27 cellular contexts compared by ENCODE assay signal in genomic region chr1:167135281-167135840, GRCh38. TPM values are rescaled to one million over a fixed set of nuclear protein-coding genes. Genes with fewer than 3 reads are reported as not detected.
DNase-seq lines count a peak whose midpoint lies in the region; ATAC-seq and TF ChIP-seq lines count a peak whose summit lies in the region.
"Had no signal": no experiment of that assay in that cellular context is flagged by ENCODE, and none has a peak within 500 bp of the region (broad histone marks: within the 10 kb centered on the region; RNA-seq: fewer than 3 reads in every experiment).

No MANE protein-coding gene starts in this region.

- no peak overlapping the region for H3K9ac ChIP-seq in neural progenitor cell

- no peak for TF ChIP-seq CTCF in neural progenitor cell (IDR thresholded peaks at IDR 0.05)

- no peak overlapping the region for H3K4me2 ChIP-seq in neural progenitor cell

- H3F3A ChIP-seq in neural progenitor cell (ENCODE audit: low read depth), result peaks cover 39% of the 10 kb centered on the region

- H3K9me3 ChIP-seq in neural progenitor cell (ENCODE audit: low read depth), result no peaks in the 10 kb centered on the region
- H3K9me3 ChIP-seq: esophagus squamous epithelium, upper lobe of right lung had no signal

- peaks cover 49% of the 10 kb centered on the region for H3K4me1 Mint-ChIP-seq in neural progenitor cell

- H3K27me3 ChIP-seq in neural progenitor cell, result no peaks in the 10 kb centered on the region
- H3K27me3 ChIP-seq: upper lobe of right lung had no signal

- no peaks in the 10 kb centered on the region for H3K36me3 ChIP-seq in neural progenitor cell
- H3K36me3 ChIP-seq: esophagus squamous epithelium, upper lobe of right lung had no signal

- peaks cover 2% of the 10 kb centered on the region for H3K9me3 Mint-ChIP-seq in neural progenitor cell
- H3K9me3 Mint-ChIP-seq: activated T-helper 1 cell treated with anti-CD3 and anti-CD28 coated beads, Interleukin-12 subunit alpha, Interleukin-12 subunit beta, Interleukin-2, Interleukin-4 antibody, amounts not matched to agents 30 ng/mL and 10 ng/mL and 1 ng/mL, durations not matched to agents 14 hours and 24 hours and 36 hours; memory B cell had no signal

- H3K27ac Mint-ChIP-seq in neural progenitor cell, result no peak overlapping the region
- H3K27ac Mint-ChIP-seq: activated T-helper 1 cell treated with anti-CD3 and anti-CD28 coated beads, Interleukin-12 subunit alpha, Interleukin-12 subunit beta, Interleukin-2, Interleukin-4 antibody, amounts not matched to agents 30 ng/mL and 10 ng/mL and 1 ng/mL, durations not matched to agents 14 hours and 24 hours and 36 hours; memory B cell had no signal

- H2AFZ ChIP-seq in neural progenitor cell (replicated peaks), result no peak overlapping the region

- DNase-seq in NCI-H524 (lab: John Stamatoyannopoulos, UW), result peak; percentile 62 to 87
- DNase-seq in cerebellum (ENCODE audit: low spot score), result peak; percentile 75
- peak; percentile 35 for DNase-seq in neural progenitor cell (ENCODE audit: low spot score)
- DNase-seq: activated CD4-positive, alpha-beta T cell treated with anti-CD3 and anti-CD28 coated beads, Interleukin-2, amount 50 U/mL, for 48 hours; activated CD4-positive, CD25-positive, alpha-beta regulatory T cell; activated CD8-positive, alpha-beta memory T cell treated with anti-CD3 and anti-CD28 coated beads, Interleukin-2, amount 50 U/mL, for 4 hours; activated naive CD4-positive, alpha-beta T cell treated with anti-CD3 and anti-CD28 coated beads, Interleukin-2, amount 50 U/mL, for 16 hours; COR-L47; cortex of kidney; esophagus squamous epithelium; KG1; naive B cell; NCI-H2107; SHP77; stimulated activated CD4-positive, alpha-beta T cell treated with anti-CD3 and anti-CD28 coated beads, Interleukin-12 subunit alpha, Interleukin-12 subunit beta, amount 100 ng/mL, for 4 hours; stimulated activated CD4-positive, alpha-beta T cell treated with anti-CD3 and anti-CD28 coated beads, Interleukin-4, amount 100 ng/mL, for 1 hour; T1000; upper lobe of right lung had no signal

- H3K4me3 ChIP-seq in neural progenitor cell, result no peak overlapping the region
- H3K4me3 ChIP-seq: esophagus squamous epithelium, upper lobe of right lung had no signal

- no peak overlapping the region for H3K4me3 Mint-ChIP-seq in neural progenitor cell
- H3K4me3 Mint-ChIP-seq: activated T-helper 1 cell treated with anti-CD3 and anti-CD28 coated beads, Interleukin-12 subunit alpha, Interleukin-12 subunit beta, Interleukin-2, Interleukin-4 antibody, amounts not matched to agents 30 ng/mL and 10 ng/mL and 1 ng/mL, durations not matched to agents 14 hours and 24 hours and 36 hours; memory B cell; naive B cell had no signal

- H3K27me3 Mint-ChIP-seq in neural progenitor cell (ENCODE audit: insufficient read depth, low read depth), result no peaks in the 10 kb centered on the region

- H3K36me3 Mint-ChIP-seq in neural progenitor cell, result no peaks in the 10 kb centered on the region
- H3K36me3 Mint-ChIP-seq: memory B cell, naive B cell had no signal

- no peaks in the 10 kb centered on the region for H4K20me1 ChIP-seq in neural progenitor cell (ENCODE audit: low read depth)

- no peak overlapping the region for H3K27ac ChIP-seq in neural progenitor cell
- H3K27ac ChIP-seq: esophagus squamous epithelium, upper lobe of right lung had no signal

- ATAC-seq in GM18873 (IDR thresholded peaks at IDR 0.05; ENCODE audit: low FRiP score, unreplicated experiment) (no peak), GM18861 (IDR thresholded peaks at IDR 0.05; ENCODE audit: unreplicated experiment) (no peak), HG02759 (IDR thresholded peaks at IDR 0.05; ENCODE audit: unreplicated experiment) (no peak), HG03280 (IDR thresholded peaks at IDR 0.05; ENCODE audit: unreplicated experiment) (no peak)
- ATAC-seq: left lobe of liver had no signal

- H3K4me1 ChIP-seq in neural progenitor cell, result peaks cover 46% of the 10 kb centered on the region
- H3K4me1 ChIP-seq: esophagus squamous epithelium, upper lobe of right lung had no signal

- no peaks in the 10 kb centered on the region for H3K79me2 ChIP-seq in neural progenitor cell (ENCODE audit: low read depth)

RNA-seq across cellular contexts. Expression of gene STYXL2, which starts 41.5 kb away (rescaled TPM):
- total RNA-seq in cerebellum, result 0.36 TPM
- total RNA-seq in neural progenitor cell (ENCODE audit: low replicate concordance), result 0.06 and 0.59 TPM in 2 replicates
- total RNA-seq: activated T-helper 1 cell treated with anti-CD3 and anti-CD28 coated beads, Interleukin-12 subunit alpha, Interleukin-12 subunit beta, Interleukin-2, Interleukin-4 antibody, amounts not matched to agents 30 ng/mL and 10 ng/mL and 1 ng/mL, durations not matched to agents 14 hours and 24 hours and 36 hours; bronchial epithelial cell; left lobe of liver; NCI-H460 had no signal

RNA-seq across cellular contexts. Expression of gene GPA33, which starts 45.2 kb away (rescaled TPM):
- total RNA-seq in cerebellum (0.36 TPM), neural progenitor cell (ENCODE audit: low replicate concordance) (0.52 and 0.90 TPM in 2 replicates)
- total RNA-seq: bronchial epithelial cell, esophagus squamous epithelium, NCI-H460 had no signal
